In genomic region chr20:2872304-2873009, GRCh38 we compare ENCODE assay signal across 8 cellular contexts. TPM values are rescaled to one million over a fixed set of nuclear protein-coding genes. Genes with fewer than 3 reads are reported as not detected.
DNase-seq lines count a peak whose midpoint lies in the region; ATAC-seq and TF ChIP-seq lines count a peak whose summit lies in the region.

No MANE protein-coding gene starts in this region.

- POLR2A ChIA-PET in GM10248 (lab: Yijun Ruan, JAX): interaction anchor here (0.7 kb wide), 1 partner anchor 32 kb away, joined by 3 read pairs; the partner anchor contains the start of genes PCED1A and VPS16

- TF ChIP-seq CTCF in GM10248 (IDR thresholded peaks at IDR 0.05; ENCODE audit: control extremely low read depth, extremely low read depth, low read depth, missing control alignments): peak; percentile 64

- peaks cover 18% of the 10 kb centered on the region for H3K36me3 Mint-ChIP-seq in effector memory CD8-positive, alpha-beta T cell (ENCODE audit: insufficient read depth)

- H3K27me3 Mint-ChIP-seq in effector memory CD8-positive, alpha-beta T cell: no peaks in the 10 kb centered on the region

- peak overlapping the region; percentile 94 to 97 for H3K4me3 Mint-ChIP-seq in effector memory CD8-positive, alpha-beta T cell

- peak overlapping the region; percentile 80 to 93 for H3K27ac Mint-ChIP-seq in effector memory CD8-positive, alpha-beta T cell

- ATAC-seq in HG02759 (IDR thresholded peaks at IDR 0.05; ENCODE audit: unreplicated experiment): peak; percentile 35
- ATAC-seq in effector memory CD8-positive, alpha-beta T cell (replicated peaks): peak; percentile 50

- no peaks in the 10 kb centered on the region for H3K9me3 Mint-ChIP-seq in effector memory CD8-positive, alpha-beta T cell

- DNase-seq in GM10248 (ENCODE audit: extremely low spot score) (peak; percentile 76), NCI-H460 (ENCODE audit: extremely low read depth, low read depth) (peak; percentile 51), midbrain (lab: John Stamatoyannopoulos, UW) (peak; percentile 77), amniotic stem cell (lab: John Stamatoyannopoulos, UW) (no peak)
- peak; percentile 44 to 66 for DNase-seq in activated CD8-positive, alpha-beta memory T cell treated with anti-CD3 and anti-CD28 coated beads for 1 hour (ENCODE audit: extremely low read depth in 1 of 2, low read depth in 1 of 2)
- DNase-seq in effector memory CD8-positive, alpha-beta T cell: peak; percentile 62 to 66 (median 63)
- peak; percentile 36 to 55 for DNase-seq in stimulated activated CD8-positive, alpha-beta memory T cell treated with anti-CD3 and anti-CD28 coated beads, Interleukin-2, amount 100 ng/mL, for 1 hour (ENCODE audit: low read depth in 2 of 2)

- CTCF ChIA-PET in GM10248 (lab: Yijun Ruan, JAX): interaction anchor here (0.9 to 2.5 kb wide), 8 partner anchors 8 to 289 kb away, joined by 3 to 9 read pairs (median 3); no protein-coding TSS in a partner anchor

- peaks cover 39 to 50% of the 10 kb centered on the region in 2 donors for H3K4me1 Mint-ChIP-seq in effector memory CD8-positive, alpha-beta T cell (ENCODE audit: low read depth in 2 of 2)

RNA-seq across cellular contexts. Expression of gene PTPRA, which starts 0.8 kb away (rescaled TPM):
- 28.2 and 33.0 TPM in 2 replicates for total RNA-seq in NCI-H460 (2014; rRNA removed; shearing (Covaris generic))
- 16.7 and 17.0 TPM in 2 replicates for polyA plus RNA-seq in NCI-H460 (2014; cell fraction: nucleus; rRNA removed)

RNA-seq across cellular contexts. Expression of gene VPS16, which starts 31.9 kb away (rescaled TPM):
- 21.3 and 24.1 TPM in 2 replicates for total RNA-seq in NCI-H460 (2014; rRNA removed; shearing (Covaris generic))
- polyA plus RNA-seq in NCI-H460 (2014; cell fraction: nucleus; rRNA removed): 104 TPM in 2 replicates

RNA-seq across cellular contexts. Expression of gene PCED1A, which starts 32.0 kb away (rescaled TPM):
- 16.2 and 18.5 TPM in 2 replicates for total RNA-seq in NCI-H460 (2014; rRNA removed; shearing (Covaris generic))
- polyA plus RNA-seq in NCI-H460 (2014; cell fraction: nucleus; rRNA removed): 69.5 and 76.3 TPM in 2 replicates

RNA-seq across cellular contexts. Expression of gene TMEM239, which starts 56.3 kb away (rescaled TPM):
- not detected in 2 replicates for total RNA-seq in NCI-H460 (2014; rRNA removed; shearing (Covaris generic))
- not detected in 2 replicates for polyA plus RNA-seq in NCI-H460 (2014; cell fraction: nucleus; rRNA removed)

RNA-seq across cellular contexts. Expression of gene C20orf141, which starts 57.7 kb away (rescaled TPM):
- not detected in 2 replicates for total RNA-seq in NCI-H460 (2014; rRNA removed; shearing (Covaris generic))
- polyA plus RNA-seq in NCI-H460 (2014; cell fraction: nucleus; rRNA removed): not detected in 2 replicates
